In the genomic region with DNA sequence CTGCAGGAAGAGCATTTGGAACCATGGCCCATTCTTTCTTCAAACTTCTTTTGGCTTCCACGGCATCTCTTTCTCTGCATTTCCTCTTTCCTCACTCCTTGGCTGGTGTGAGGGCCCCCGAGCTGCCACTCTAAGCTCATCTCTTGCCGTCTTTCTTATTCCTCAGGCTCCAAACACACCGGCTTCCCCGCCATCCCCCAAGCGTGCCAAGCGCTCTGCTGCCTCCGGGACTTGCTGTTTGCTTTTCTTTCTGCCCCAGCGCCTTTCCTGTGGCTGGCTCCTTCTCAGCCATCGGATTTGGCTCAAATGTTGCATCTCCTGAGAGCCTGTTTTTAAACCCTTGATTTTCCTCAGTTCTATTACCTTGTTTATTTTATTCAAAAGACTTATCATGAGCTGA, we compare ENCODE assay signal across 20 cellular contexts.
A peak's percentile ranks its signal among the peaks of the same experiment; 100 is the strongest.
DNase-seq lines count a peak whose midpoint lies in the region; TF ChIP-seq lines count a peak whose summit lies in the region.
"Had no signal": no experiment of that assay in that cellular context is flagged by ENCODE, and none has a peak within 500 bp of the region (broad histone marks: within the 10 kb centered on the region; RNA-seq: fewer than 3 reads in every experiment).

No MANE protein-coding gene starts in this region.

- DNase-seq in Ammon's horn (ENCODE audit: low spot score): peak; percentile 17
- no peak for DNase-seq in endothelial cell (ENCODE audit: low spot score)
- peak; percentile 9 for DNase-seq in nephron progenitor cell
- no peak for DNase-seq in NCI-H187 treated with DMSO at 0.1 percent for 48 hours (lab: John Stamatoyannopoulos, UW)
- DNase-seq in iPS-NIHi11 (ENCODE audit: low spot score): no peak
- DNase-seq: AML-193; BE2C; C1 segment of cervical spinal cord; CD4-positive, alpha-beta memory T cell; CD4-positive, CD25-positive, alpha-beta regulatory T cell; CD8-positive, alpha-beta memory T cell; COR-L47; DMS 273 treated with DMSO at 0.1 percent for 48 hours; DMS153; DMS53; DMS79; DND-41; EL; GDM1 had no signal

- H3K27ac Mint-ChIP-seq in endothelial cell (ENCODE audit: unreplicated experiment): no peak overlapping the region
- peak overlapping the region; percentile 17 for H3K27ac Mint-ChIP-seq in nephron progenitor cell
- H3K27ac Mint-ChIP-seq: CD14-positive monocyte; CD4-positive, CD25-positive, alpha-beta regulatory T cell; CD8-positive, alpha-beta memory T cell had no signal

- H3K36me3 Mint-ChIP-seq in endothelial cell (ENCODE audit: low read depth, unreplicated experiment) (no peaks in the 10 kb centered on the region), nephron progenitor cell (ENCODE audit: low read depth) (no peaks in the 10 kb centered on the region)
- H3K36me3 Mint-ChIP-seq: CD14-positive monocyte; CD4-positive, alpha-beta memory T cell; CD4-positive, CD25-positive, alpha-beta regulatory T cell; CD8-positive, alpha-beta memory T cell had no signal

- H3K4me1 Mint-ChIP-seq in endothelial cell (ENCODE audit: unreplicated experiment) (peaks cover 5% of the 10 kb centered on the region), nephron progenitor cell (peaks cover 15% of the 10 kb centered on the region)
- H3K4me1 Mint-ChIP-seq: CD14-positive monocyte; CD4-positive, alpha-beta memory T cell; CD4-positive, CD25-positive, alpha-beta regulatory T cell; CD8-positive, alpha-beta memory T cell had no signal

- H3K4me3 Mint-ChIP-seq in endothelial cell (ENCODE audit: unreplicated experiment) (peak overlapping the region; percentile 12), nephron progenitor cell (no peak overlapping the region)
- H3K4me3 Mint-ChIP-seq: CD14-positive monocyte; CD4-positive, alpha-beta memory T cell; CD4-positive, CD25-positive, alpha-beta regulatory T cell; CD8-positive, alpha-beta memory T cell had no signal

- TF ChIP-seq CTCF in endothelial cell (IDR thresholded peaks at IDR 0.05; ENCODE audit: unreplicated experiment): no peak
- TF ChIP-seq CTCF in nephron progenitor cell (IDR thresholded peaks at IDR 0.05): no peak

- H3K9me3 Mint-ChIP-seq in endothelial cell (ENCODE audit: unreplicated experiment): no peaks in the 10 kb centered on the region
- peaks cover 7% of the 10 kb centered on the region for H3K9me3 Mint-ChIP-seq in nephron progenitor cell

- H3K27me3 Mint-ChIP-seq in endothelial cell (ENCODE audit: unreplicated experiment) (peaks cover 5% of the 10 kb centered on the region), nephron progenitor cell (ENCODE audit: low read depth, poor library complexity) (peaks cover 7% of the 10 kb centered on the region)
- H3K27me3 Mint-ChIP-seq: CD4-positive, CD25-positive, alpha-beta regulatory T cell; CD8-positive, alpha-beta memory T cell had no signal

Comparison
In these comparisons a context has a peak if more than half of its experiments do, and no peak if none do; other contexts are left out.
1. DNase-seq: peak in Ammon's horn (single experiment) and nephron progenitor cell (single experiment); none in endothelial cell (single experiment), NCI-H187 treated with DMSO at 0.1 percent for 48 hours (single experiment) and iPS-NIHi11 (single experiment).